In genomic region chr6:162726997-162727346, GRCh38 we compare ENCODE assay signal across 9 cellular contexts. TPM values are rescaled to one million over a fixed set of nuclear protein-coding genes. Genes with fewer than 3 reads are reported as not detected.
A peak's percentile ranks its signal among the peaks of the same experiment; 100 is the strongest.
DNase-seq lines count a peak whose midpoint lies in the region; ATAC-seq and TF ChIP-seq lines count a peak whose summit lies in the region.
"Had no signal": no experiment of that assay in that cellular context is flagged by ENCODE, and none has a peak within 500 bp of the region (broad histone marks: within the 10 kb centered on the region; RNA-seq: fewer than 3 reads in every experiment).

No MANE protein-coding gene starts in this region.

- peak; percentile 1 for ATAC-seq in HG02610 (IDR thresholded peaks at IDR 0.05; ENCODE audit: unreplicated experiment)

- H3K4me2 ChIP-seq in fibroblast of lung (ENCODE audit: extremely low read depth, insufficient read depth, low read length): peak overlapping the region; percentile 62

- no peaks in the 10 kb centered on the region for H4K20me1 ChIP-seq in fibroblast of lung (ENCODE audit: control insufficient read depth, extremely low read depth, insufficient read depth, low read length)

- peak overlapping the region; percentile 79 for H3K9ac ChIP-seq in fibroblast of lung (ENCODE audit: insufficient read depth, low read length)

- TF ChIP-seq CTCF in fibroblast of lung (conservative IDR thresholded peaks at IDR 0.05 in 1 of 2, IDR thresholded peaks at IDR 0.05 in 1 of 2; ENCODE audit: low read depth in 1 of 2, low read length in 2 of 2): no peak
- no peak for TF ChIP-seq CTCF in neutrophil (IDR thresholded peaks at IDR 0.05)

- H3K4me1 ChIP-seq in fibroblast of lung (ENCODE audit: control insufficient read depth, extremely low read depth, insufficient read depth, low read length) (peaks cover 2% of the 10 kb centered on the region), neutrophil (ENCODE audit: control insufficient read depth in 1 of 2, insufficient read depth in 1 of 2, low read depth in 1 of 2, low read length in 1 of 2) (peaks cover 2 to 5% of the 10 kb centered on the region in 2 experiments)

- H3K4me3 ChIP-seq in fibroblast of lung (replicated peaks in 1 of 4; ENCODE audit: control extremely low read depth in 1 of 4, insufficient read depth in 1 of 4, low read depth in 3 of 4, low read length in 4 of 4) (peak overlapping the region; percentile 49 to 84 (median 73)), neutrophil (ENCODE audit: low read depth in 1 of 2, low read length in 1 of 2) (peak overlapping the region; percentile 68 to 74)

- H3K27me3 ChIP-seq in fibroblast of lung (ENCODE audit: control insufficient read depth, insufficient read depth, low read length) (no peaks in the 10 kb centered on the region), neutrophil (peaks cover 34% of the 10 kb centered on the region)

- H3K36me3 ChIP-seq in fibroblast of lung (ENCODE audit: control insufficient read depth, insufficient read depth, low read length): no peaks in the 10 kb centered on the region
- H3K36me3 ChIP-seq in neutrophil: no peaks in the 10 kb centered on the region

- H3K27ac ChIP-seq in fibroblast of lung (ENCODE audit: insufficient read depth, low read length) (peak overlapping the region; percentile 51), neutrophil (no peak overlapping the region)

- no peaks in the 10 kb centered on the region for H3K79me2 ChIP-seq in fibroblast of lung (ENCODE audit: control insufficient read depth, insufficient read depth, low read length)

- DNase-seq in ELR (ENCODE audit: low read depth): peak; percentile 28
- peak; percentile 3 for DNase-seq in SW480 (ENCODE audit: low spot score)
- DNase-seq in fibroblast of lung (ENCODE audit: low read depth in 2 of 2): peak in 1 of 2 donors; percentile 3
- DNase-seq in MV-4-11 (lab: John Stamatoyannopoulos, UW): no peak
- no peak for DNase-seq in islet precursor cell
- no peak for DNase-seq in NCI-H2196 treated with DMSO at 0.1 percent for 48 hours (lab: John Stamatoyannopoulos, UW; ENCODE audit: unreplicated experiment)

- H2AFZ ChIP-seq in fibroblast of lung (ENCODE audit: low read length): peak overlapping the region; percentile 26

- H3K9me3 ChIP-seq in fibroblast of lung (ENCODE audit: control insufficient read depth, insufficient read depth, low read depth, low read length) (no peaks in the 10 kb centered on the region), neutrophil (no peaks in the 10 kb centered on the region)

RNA-seq across cellular contexts. Expression of gene PRKN, which starts 0.6 kb away (rescaled TPM):
- 4.6 and 5.6 TPM in 2 replicates for total RNA-seq in fibroblast of lung
- 0.43 and 0.70 TPM in 2 replicates for polyA plus RNA-seq in fibroblast of lung
- polyA plus RNA-seq in fibroblast of lung (2012): 0.41 and 0.71 TPM in 2 replicates
- polyA minus RNA-seq in fibroblast of lung (ENCODE audit: low replicate concordance): 0.71 TPM in 1 of 2 replicates, not detected in the other
- total RNA-seq: RPMI7951 had no signal

RNA-seq across cellular contexts. Expression of gene PACRG, which starts 0.8 kb away (rescaled TPM):
- 0.26 and 0.66 TPM in 2 replicates for total RNA-seq in fibroblast of lung
- polyA plus RNA-seq in fibroblast of lung: 0.30 and 0.77 TPM in 2 replicates
- polyA plus RNA-seq in fibroblast of lung (2012): 0.20 TPM in 1 of 2 replicates, not detected in the other
- not detected in 2 replicates for polyA minus RNA-seq in fibroblast of lung (ENCODE audit: low replicate concordance)
- total RNA-seq: RPMI7951 had no signal

Comparison
In these comparisons a context has a peak if more than half of its experiments do, and no peak if none do; other contexts are left out.
1. DNase-seq: peak in ELR (single experiment) and SW480 (single experiment); none in MV-4-11 (single experiment), islet precursor cell (single experiment) and NCI-H2196 treated with DMSO at 0.1 percent for 48 hours (single experiment).